27 cellular contexts compared by ENCODE assay signal in genomic region chr10:4568086-4568485, GRCh38.
"Had no signal": no experiment of that assay in that cellular context is flagged by ENCODE, and none has a peak within 500 bp of the region (broad histone marks: within the 10 kb centered on the region; RNA-seq: fewer than 3 reads in every experiment).

No MANE protein-coding gene starts in this region.

- H3K9ac ChIP-seq: parathyroid adenoma had no signal

- H3K4me1 Mint-ChIP-seq: naive B cell; stimulated activated naive CD8-positive, alpha-beta T cell treated with anti-CD3 and anti-CD28 coated beads, Interleukin-15, amount 100 ng/mL, for 72 hours had no signal

- H3K27ac Mint-ChIP-seq: effector memory CD8-positive, alpha-beta T cell; mesothelial cell of epicardium; naive B cell; natural killer cell treated with Interleukin-12 subunit alpha and Interleukin-12 subunit beta and Interleukin-15 and Interleukin-18, amount 100 ng/mL, for 72 hours; progenitor cell of endocrine pancreas; type B pancreatic cell had no signal

- H3K36me3 ChIP-seq: gastroesophageal sphincter, heart left ventricle, left lung, neutrophil, right lobe of liver, tibial artery had no signal

- DNase-seq: cortex of kidney; effector memory CD8-positive, alpha-beta T cell; heart left ventricle; left cardiac atrium; left lung; mesenchymal stem cell; mucosa of descending colon; naive B cell; right lobe of liver; small intestine; stimulated activated CD4-positive, alpha-beta T cell treated with anti-CD3 and anti-CD28 coated beads, Interleukin-1b, Interleukin-23, amount 100 ng/mL, for 48 hours; stimulated activated CD4-positive, alpha-beta T cell treated with anti-CD3 and anti-CD28 coated beads, Interleukin-4, amount 100 ng/mL, for 1 hour; stimulated activated CD8-positive, alpha-beta memory T cell treated with anti-CD3 and anti-CD28 coated beads, Interleukin-4, amount 100 ng/mL, for 48 hours; stimulated activated naive CD4-positive, alpha-beta T cell; stimulated activated naive CD8-positive, alpha-beta T cell treated with anti-CD3 and anti-CD28 coated beads, Interleukin-15, amount 100 ng/mL, for 72 hours; testis; tibial artery had no signal

- H3K79me2 ChIP-seq: hepatocyte, parathyroid adenoma had no signal

- H3K36me3 Mint-ChIP-seq: mesothelial cell of epicardium; naive B cell; natural killer cell treated with Interleukin-12 subunit alpha and Interleukin-12 subunit beta and Interleukin-15 and Interleukin-18, amount 100 ng/mL, for 72 hours; type B pancreatic cell had no signal

- H3K4me2 ChIP-seq: hepatocyte had no signal

- H3K4me1 ChIP-seq: foreskin keratinocyte, gastroesophageal sphincter, left lung, parathyroid adenoma, right lobe of liver, testis, tibial artery had no signal

- H3K27ac ChIP-seq: foreskin keratinocyte, gastroesophageal sphincter, heart left ventricle, hepatocyte, left lung, neutrophil, parathyroid adenoma, right lobe of liver, testis, tibial artery had no signal

- H3K4me3 Mint-ChIP-seq: effector memory CD8-positive, alpha-beta T cell; mesothelial cell of epicardium; naive B cell; natural killer cell treated with Interleukin-12 subunit alpha and Interleukin-12 subunit beta and Interleukin-15 and Interleukin-18, amount 100 ng/mL, for 72 hours; neural crest cell; stimulated activated naive CD8-positive, alpha-beta T cell treated with anti-CD3 and anti-CD28 coated beads, Interleukin-15, amount 100 ng/mL, for 72 hours; type B pancreatic cell had no signal

- H3K27me3 Mint-ChIP-seq: progenitor cell of endocrine pancreas; stimulated activated naive CD8-positive, alpha-beta T cell treated with anti-CD3 and anti-CD28 coated beads, Interleukin-15, amount 100 ng/mL, for 72 hours; type B pancreatic cell had no signal

- H3K4me3 ChIP-seq: gastroesophageal sphincter, heart left ventricle, hepatocyte, left lung, mucosa of descending colon, right lobe of liver, testis, tibial artery had no signal

- H2AFZ ChIP-seq: hepatocyte, parathyroid adenoma had no signal

- H3K27me3 ChIP-seq: foreskin keratinocyte, gastroesophageal sphincter, heart left ventricle, hepatocyte, left lung, neutrophil, right lobe of liver, testis, tibial artery had no signal

- H3K9me3 Mint-ChIP-seq: effector memory CD8-positive, alpha-beta T cell; mesothelial cell of epicardium; naive B cell; natural killer cell treated with Interleukin-12 subunit alpha and Interleukin-12 subunit beta and Interleukin-15 and Interleukin-18, amount 100 ng/mL, for 72 hours; stimulated activated naive CD8-positive, alpha-beta T cell treated with anti-CD3 and anti-CD28 coated beads, Interleukin-15, amount 100 ng/mL, for 72 hours; type B pancreatic cell had no signal

- H3K9me3 ChIP-seq: gastroesophageal sphincter, heart left ventricle, left lung, mucosa of descending colon, neutrophil, right lobe of liver, testis, tibial artery had no signal
